Comparison of ENCODE assay signal across 1 cellular context in genomic region chr2:239266779-239267410, GRCh38.
TF ChIP-seq lines count a peak whose summit lies in the region.

No MANE protein-coding gene starts in this region.

TF ChIP-seq in GM23338, 12 proteins besides CTCF, POLR2A, EP300 and RAD21 (continued from another document):
- TF ChIP-seq REST (IDR thresholded peaks at IDR 0.05; ENCODE audit: unreplicated experiment) (no peak), EZH2 (IDR thresholded peaks at IDR 0.05; ENCODE audit: low read depth, unreplicated experiment) (no peak), ZNF331 (CRISPR knock-in tag; IDR thresholded peaks at IDR 0.05; ENCODE audit: low read depth) (no peak)
TF ChIP-seq in GM23338: peak in this region for 0.
